ENCODE assay signal across 32 cellular contexts in genomic region chr17:35705230-35705629, GRCh38. TPM values are rescaled to one million over a fixed set of nuclear protein-coding genes. Genes with fewer than 3 reads are reported as not detected.
"Had no signal": no experiment of that assay in that cellular context is flagged by ENCODE, and none has a peak within 500 bp of the region (broad histone marks: within the 10 kb centered on the region; RNA-seq: fewer than 3 reads in every experiment).

No MANE protein-coding gene starts in this region.

- H3K27ac Mint-ChIP-seq: natural killer cell; stimulated activated naive CD8-positive, alpha-beta T cell treated with anti-CD3 and anti-CD28 coated beads, Interleukin-15, amount 100 ng/mL, for 72 hours had no signal

- H3K9me3 ChIP-seq: gastroesophageal sphincter, heart left ventricle, left lung, ovary, psoas muscle, suprapubic skin, vagina had no signal

- H3K27me3 Mint-ChIP-seq: stimulated activated naive CD8-positive, alpha-beta T cell treated with anti-CD3 and anti-CD28 coated beads, Interleukin-15, amount 100 ng/mL, for 72 hours had no signal

- H3K27ac ChIP-seq: dorsolateral prefrontal cortex, gastroesophageal sphincter, heart left ventricle, hepatocyte, ovary, psoas muscle, skin epidermis, suprapubic skin, vagina had no signal

- H3K9me3 Mint-ChIP-seq: natural killer cell had no signal

- H3K36me3 ChIP-seq: ovary had no signal

- H3K4me3 Mint-ChIP-seq: natural killer cell; stimulated activated naive CD8-positive, alpha-beta T cell treated with anti-CD3 and anti-CD28 coated beads, Interleukin-15, amount 100 ng/mL, for 72 hours had no signal

- ATAC-seq: esophagus mucosa; gastroesophageal sphincter; heart left ventricle; left cardiac atrium; natural killer cell; psoas muscle; right cardiac atrium; stimulated activated naive CD8-positive, alpha-beta T cell treated with anti-CD3 and anti-CD28 coated beads, Interleukin-15, amount 100 ng/mL, for 72 hours had no signal

- H3K4me2 ChIP-seq: hepatocyte had no signal

- DNase-seq: dorsolateral prefrontal cortex; effector CD4-positive, alpha-beta T cell; foreskin fibroblast; heart left ventricle; kidney; left cardiac atrium; left lung; natural killer cell; occipital lobe; ovary; posterior cingulate gyrus; psoas muscle; right cardiac atrium; stimulated activated CD4-positive, alpha-beta T cell treated with anti-CD3 and anti-CD28 coated beads, Interleukin-15, amount 100 ng/mL, for 24 hours; stimulated activated CD4-positive, alpha-beta T cell treated with anti-CD3 and anti-CD28 coated beads, Interleukin-2, amount 100 ng/mL, for 48 hours; stimulated activated naive CD4-positive, alpha-beta T cell; stimulated activated naive CD8-positive, alpha-beta T cell treated with anti-CD3 and anti-CD28 coated beads, Interleukin-15, amount 100 ng/mL, for 72 hours; trophoblast cell had no signal

- FAIRE-seq: colon, kidney had no signal

- H3K27me3 ChIP-seq: dorsolateral prefrontal cortex, gastroesophageal sphincter, heart left ventricle, hepatocyte, left lung, ovary, suprapubic skin, vagina had no signal

- H3K4me3 ChIP-seq: dorsolateral prefrontal cortex, gastroesophageal sphincter, heart left ventricle, hepatocyte, left lung, ovary, psoas muscle, skin epidermis, suprapubic skin, vagina had no signal

- H3K4me1 ChIP-seq: vagina had no signal

RNA-seq across cellular contexts. Expression of gene GAS2L2, which starts 47.8 kb away (rescaled TPM):
- total RNA-seq: esophagus mucosa, hepatocyte, kidney, ureter, vagina had no signal
- polyA plus RNA-seq: hepatocyte had no signal

RNA-seq across cellular contexts. Expression of gene C17orf50, which starts 55.5 kb away (rescaled TPM):
- total RNA-seq: esophagus mucosa, gastroesophageal sphincter, heart left ventricle, hepatocyte, kidney, left cardiac atrium, left lung, lower leg skin, lung microvascular endothelial cell, mesenteric fat pad, myocyte, natural killer cell, occipital lobe, ovary, psoas muscle, renal cortical epithelial cell, right cardiac atrium, suprapubic skin, ureter, vagina had no signal
- polyA plus RNA-seq: hepatocyte, neural cell, ovary had no signal
